1 cellular context compared by ENCODE assay signal in the genomic region with DNA sequence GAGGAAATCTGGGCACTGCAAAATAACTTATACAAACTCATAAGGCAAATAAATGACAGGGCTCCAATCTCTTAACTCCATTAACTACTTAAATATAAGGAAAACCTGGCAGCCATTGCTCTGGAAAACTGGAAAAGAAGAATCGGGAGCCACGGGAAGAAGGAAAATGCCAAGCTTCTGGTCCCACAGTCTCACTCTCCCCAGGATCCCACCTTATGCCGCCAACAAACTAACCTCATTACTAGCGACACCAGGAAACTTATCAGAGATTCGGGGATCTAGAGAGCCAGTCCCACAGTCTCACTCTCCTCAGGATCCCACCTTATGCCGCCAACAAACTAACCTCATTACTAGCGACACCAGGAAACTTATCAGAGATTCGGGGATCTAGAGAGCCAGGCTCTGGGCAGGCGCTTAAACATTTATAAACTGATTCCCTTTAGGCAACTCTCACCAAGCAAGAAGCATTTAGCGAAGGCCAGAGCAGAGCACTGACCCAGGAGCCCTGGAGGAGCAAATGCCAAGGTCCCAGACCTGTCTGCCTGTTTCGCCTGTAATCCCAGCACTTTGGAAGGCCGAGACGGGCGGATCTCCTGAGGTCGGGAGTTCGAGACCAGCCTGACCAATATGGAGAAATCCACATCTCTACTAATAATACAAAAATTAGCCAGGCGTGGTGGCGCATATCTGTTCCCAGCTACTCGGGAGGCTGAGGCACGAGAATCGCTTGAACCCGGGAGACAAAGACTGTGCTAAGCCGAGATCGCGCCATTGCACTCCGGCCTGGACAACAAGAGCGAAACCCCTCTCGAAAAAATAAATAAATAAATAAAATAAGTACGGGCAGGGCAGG.
A peak's percentile ranks its signal among the peaks of the same experiment; 100 is the strongest.
TF ChIP-seq lines count a peak whose summit lies in the region.

No MANE protein-coding gene starts in this region.

TF ChIP-seq in K562, 482 proteins besides CTCF, POLR2A, EP300 and RAD21 (continued from another document and continues in another):
- TF ChIP-seq, protein P1, sequence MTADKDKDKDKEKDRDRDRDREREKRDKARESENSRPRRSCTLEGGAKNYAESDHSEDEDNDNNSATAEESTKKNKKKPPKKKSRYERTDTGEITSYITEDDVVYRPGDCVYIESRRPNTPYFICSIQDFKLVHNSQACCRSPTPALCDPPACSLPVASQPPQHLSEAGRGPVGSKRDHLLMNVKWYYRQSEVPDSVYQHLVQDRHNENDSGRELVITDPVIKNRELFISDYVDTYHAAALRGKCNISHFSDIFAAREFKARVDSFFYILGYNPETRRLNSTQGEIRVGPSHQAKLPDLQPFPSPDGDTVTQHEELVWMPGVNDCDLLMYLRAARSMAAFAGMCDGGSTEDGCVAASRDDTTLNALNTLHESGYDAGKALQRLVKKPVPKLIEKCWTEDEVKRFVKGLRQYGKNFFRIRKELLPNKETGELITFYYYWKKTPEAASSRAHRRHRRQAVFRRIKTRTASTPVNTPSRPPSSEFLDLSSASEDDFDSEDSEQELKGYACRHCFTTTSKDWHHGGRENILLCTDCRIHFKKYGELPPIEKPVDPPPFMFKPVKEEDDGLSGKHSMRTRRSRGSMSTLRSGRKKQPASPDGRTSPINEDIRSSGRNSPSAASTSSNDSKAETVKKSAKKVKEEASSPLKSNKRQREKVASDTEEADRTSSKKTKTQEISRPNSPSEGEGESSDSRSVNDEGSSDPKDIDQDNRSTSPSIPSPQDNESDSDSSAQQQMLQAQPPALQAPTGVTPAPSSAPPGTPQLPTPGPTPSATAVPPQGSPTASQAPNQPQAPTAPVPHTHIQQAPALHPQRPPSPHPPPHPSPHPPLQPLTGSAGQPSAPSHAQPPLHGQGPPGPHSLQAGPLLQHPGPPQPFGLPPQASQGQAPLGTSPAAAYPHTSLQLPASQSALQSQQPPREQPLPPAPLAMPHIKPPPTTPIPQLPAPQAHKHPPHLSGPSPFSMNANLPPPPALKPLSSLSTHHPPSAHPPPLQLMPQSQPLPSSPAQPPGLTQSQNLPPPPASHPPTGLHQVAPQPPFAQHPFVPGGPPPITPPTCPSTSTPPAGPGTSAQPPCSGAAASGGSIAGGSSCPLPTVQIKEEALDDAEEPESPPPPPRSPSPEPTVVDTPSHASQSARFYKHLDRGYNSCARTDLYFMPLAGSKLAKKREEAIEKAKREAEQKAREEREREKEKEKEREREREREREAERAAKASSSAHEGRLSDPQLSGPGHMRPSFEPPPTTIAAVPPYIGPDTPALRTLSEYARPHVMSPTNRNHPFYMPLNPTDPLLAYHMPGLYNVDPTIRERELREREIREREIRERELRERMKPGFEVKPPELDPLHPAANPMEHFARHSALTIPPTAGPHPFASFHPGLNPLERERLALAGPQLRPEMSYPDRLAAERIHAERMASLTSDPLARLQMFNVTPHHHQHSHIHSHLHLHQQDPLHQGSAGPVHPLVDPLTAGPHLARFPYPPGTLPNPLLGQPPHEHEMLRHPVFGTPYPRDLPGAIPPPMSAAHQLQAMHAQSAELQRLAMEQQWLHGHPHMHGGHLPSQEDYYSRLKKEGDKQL (CRISPR knock-in tag; IDR thresholded peaks at IDR 0.05; ENCODE audit: borderline replicate concordance), result 0 out of 2 replicates have a peak, but pooled peaks have one; percentile 86
- TF ChIP-seq GTF2A2 (tag; IDR thresholded peaks at IDR 0.05) (no peak), TRIM28 (IDR thresholded peaks at IDR 0.05) (peak; percentile 69; the same call in 1 of the 2 replicates), RBM39 (optimal IDR thresholded peaks at IDR 0.05; ENCODE audit: low read depth, low read length) (no peak), HDAC2 (IDR thresholded peaks at IDR 0.05) (no peak), ZNF764 (CRISPR knock-in tag; IDR thresholded peaks at IDR 0.05; ENCODE audit: low read depth) (no peak), ZNF274 (IDR thresholded peaks at IDR 0.05; ENCODE audit: borderline replicate concordance, low read depth, low read length) (no peak), YY1 (IDR thresholded peaks at IDR 0.05; ENCODE audit: borderline replicate concordance in 1 of 3, control insufficient read depth in 1 of 3, extremely low read depth in 1 of 3, insufficient read depth in 3 of 3, insufficient read length in 1 of 3, insufficient replicate concordance in 2 of 3, low read depth in 1 of 3, low read length in 2 of 3) (peak in 1 of 3 experiments; percentile 14), HDAC3 (IDR thresholded peaks at IDR 0.05; ENCODE audit: borderline replicate concordance, partially characterized antibody) (no peak), SMARCA5 (IDR thresholded peaks at IDR 0.05) (no peak), TAF1 (IDR thresholded peaks at IDR 0.05; ENCODE audit: control insufficient read depth, extremely low read depth, insufficient read depth, low read length, severe bottlenecking) (peak; percentile 21), POLR2AphosphoS5 (IDR thresholded peaks at IDR 0.05; ENCODE audit: control insufficient read depth, insufficient read depth, low read depth, low read length) (peak; percentile 37; the same call in 1 of the 2 replicates), XRCC3 (IDR thresholded peaks at IDR 0.05) (peak; percentile 58; the same call in 1 of the 2 replicates), HMGN3 (IDR thresholded peaks at IDR 0.05; ENCODE audit: borderline replicate concordance, extremely low read depth, insufficient read length, low read depth, low read length) (no peak), ILK (tag; IDR thresholded peaks at IDR 0.05; ENCODE audit: borderline replicate concordance, low read depth) (no peak), SIN3A (IDR thresholded peaks at IDR 0.05; ENCODE audit: borderline replicate concordance in 2 of 2, control insufficient read depth in 1 of 2, low read depth in 2 of 2, low read length in 2 of 2) (peak in 1 of 2 experiments; percentile 31; a peak in 1 of 4 replicates), KDM4B (IDR thresholded peaks at IDR 0.05; ENCODE audit: borderline replicate concordance in 2 of 2, low read depth in 1 of 2) (no peak), TCF3 (CRISPR knock-in tag; IDR thresholded peaks at IDR 0.05) (no peak), MAFF (IDR thresholded peaks at IDR 0.05; ENCODE audit: low read length) (no peak), ZNF316 (IDR thresholded peaks at IDR 0.05) (no peak), SMARCA4 (IDR thresholded peaks at IDR 0.05) (no peak), KDM1A (IDR thresholded peaks at IDR 0.05) (peak in 1 of 2 experiments; percentile 32; a peak in 1 of 4 replicates)
- TF ChIP-seq, protein P2, sequence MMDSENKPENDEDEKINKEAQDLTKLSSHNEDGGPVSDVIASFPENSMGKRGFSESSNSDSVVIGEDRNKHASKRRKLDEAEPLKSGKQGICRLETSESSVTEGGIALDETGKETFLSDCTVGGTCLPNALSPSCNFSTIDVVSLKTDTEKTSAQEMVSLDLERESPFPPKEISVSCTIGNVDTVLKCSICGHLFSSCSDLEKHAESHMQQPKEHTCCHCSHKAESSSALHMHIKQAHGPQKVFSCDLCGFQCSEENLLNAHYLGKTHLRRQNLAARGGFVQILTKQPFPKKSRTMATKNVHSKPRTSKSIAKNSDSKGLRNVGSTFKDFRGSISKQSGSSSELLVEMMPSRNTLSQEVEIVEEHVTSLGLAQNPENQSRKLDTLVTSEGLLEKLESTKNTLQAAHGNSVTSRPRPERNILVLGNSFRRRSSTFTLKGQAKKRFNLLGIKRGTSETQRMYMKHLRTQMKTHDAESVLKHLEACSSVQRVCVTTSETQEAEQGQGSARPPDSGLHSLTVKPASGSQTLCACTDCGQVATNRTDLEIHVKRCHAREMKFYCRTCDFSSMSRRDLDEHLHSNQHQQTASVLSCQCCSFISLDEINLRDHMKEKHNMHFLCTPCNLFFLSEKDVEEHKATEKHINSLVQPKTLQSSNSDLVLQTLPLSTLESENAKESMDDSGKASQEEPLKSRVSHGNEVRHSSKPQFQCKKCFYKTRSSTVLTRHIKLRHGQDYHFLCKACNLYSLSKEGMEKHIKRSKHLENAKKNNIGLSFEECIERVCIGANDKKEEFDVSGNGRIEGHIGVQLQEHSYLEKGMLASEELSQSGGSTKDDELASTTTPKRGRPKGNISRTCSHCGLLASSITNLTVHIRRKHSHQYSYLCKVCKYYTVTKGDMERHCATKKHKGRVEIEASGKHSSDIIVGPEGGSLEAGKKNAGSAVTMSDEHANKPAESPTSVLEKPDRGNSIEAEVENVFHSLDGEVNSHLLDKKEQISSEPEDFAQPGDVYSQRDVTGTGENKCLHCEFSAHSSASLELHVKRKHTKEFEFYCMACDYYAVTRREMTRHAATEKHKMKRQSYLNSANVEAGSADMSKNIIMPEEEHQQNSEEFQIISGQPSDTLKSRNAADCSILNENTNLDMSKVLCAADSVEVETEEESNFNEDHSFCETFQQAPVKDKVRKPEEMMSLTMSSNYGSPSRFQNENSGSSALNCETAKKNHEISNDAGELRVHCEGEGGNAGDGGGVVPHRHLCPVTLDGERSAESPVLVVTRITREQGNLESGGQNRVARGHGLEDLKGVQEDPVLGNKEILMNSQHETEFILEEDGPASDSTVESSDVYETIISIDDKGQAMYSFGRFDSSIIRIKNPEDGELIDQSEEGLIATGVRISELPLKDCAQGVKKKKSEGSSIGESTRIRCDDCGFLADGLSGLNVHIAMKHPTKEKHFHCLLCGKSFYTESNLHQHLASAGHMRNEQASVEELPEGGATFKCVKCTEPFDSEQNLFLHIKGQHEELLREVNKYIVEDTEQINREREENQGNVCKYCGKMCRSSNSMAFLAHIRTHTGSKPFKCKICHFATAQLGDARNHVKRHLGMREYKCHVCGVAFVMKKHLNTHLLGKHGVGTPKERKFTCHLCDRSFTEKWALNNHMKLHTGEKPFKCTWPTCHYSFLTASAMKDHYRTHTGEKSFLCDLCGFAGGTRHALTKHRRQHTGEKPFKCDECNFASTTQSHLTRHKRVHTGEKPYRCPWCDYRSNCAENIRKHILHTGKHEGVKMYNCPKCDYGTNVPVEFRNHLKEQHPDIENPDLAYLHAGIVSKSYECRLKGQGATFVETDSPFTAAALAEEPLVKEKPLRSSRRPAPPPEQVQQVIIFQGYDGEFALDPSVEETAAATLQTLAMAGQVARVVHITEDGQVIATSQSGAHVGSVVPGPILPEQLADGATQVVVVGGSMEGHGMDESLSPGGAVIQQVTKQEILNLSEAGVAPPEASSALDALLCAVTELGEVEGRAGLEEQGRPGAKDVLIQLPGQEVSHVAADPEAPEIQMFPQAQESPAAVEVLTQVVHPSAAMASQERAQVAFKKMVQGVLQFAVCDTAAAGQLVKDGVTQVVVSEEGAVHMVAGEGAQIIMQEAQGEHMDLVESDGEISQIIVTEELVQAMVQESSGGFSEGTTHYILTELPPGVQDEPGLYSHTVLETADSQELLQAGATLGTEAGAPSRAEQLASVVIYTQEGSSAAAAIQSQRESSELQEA (IDR thresholded peaks at IDR 0.05; ENCODE audit: low read depth), result 0 out of 2 replicates have a peak, but pooled peaks have one; percentile 13
- TF ChIP-seq, protein P3, sequence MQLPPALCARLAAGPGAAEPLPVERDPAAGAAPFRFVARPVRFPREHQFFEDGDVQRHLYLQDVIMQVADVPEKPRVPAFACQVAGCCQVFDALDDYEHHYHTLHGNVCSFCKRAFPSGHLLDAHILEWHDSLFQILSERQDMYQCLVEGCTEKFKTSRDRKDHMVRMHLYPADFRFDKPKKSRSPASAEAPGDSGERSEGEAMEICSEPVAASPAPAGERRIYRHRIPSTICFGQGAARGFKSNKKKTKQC (CRISPR knock-in tag; IDR thresholded peaks at IDR 0.05), result peak; percentile 38
- TF ChIP-seq, protein P4, sequence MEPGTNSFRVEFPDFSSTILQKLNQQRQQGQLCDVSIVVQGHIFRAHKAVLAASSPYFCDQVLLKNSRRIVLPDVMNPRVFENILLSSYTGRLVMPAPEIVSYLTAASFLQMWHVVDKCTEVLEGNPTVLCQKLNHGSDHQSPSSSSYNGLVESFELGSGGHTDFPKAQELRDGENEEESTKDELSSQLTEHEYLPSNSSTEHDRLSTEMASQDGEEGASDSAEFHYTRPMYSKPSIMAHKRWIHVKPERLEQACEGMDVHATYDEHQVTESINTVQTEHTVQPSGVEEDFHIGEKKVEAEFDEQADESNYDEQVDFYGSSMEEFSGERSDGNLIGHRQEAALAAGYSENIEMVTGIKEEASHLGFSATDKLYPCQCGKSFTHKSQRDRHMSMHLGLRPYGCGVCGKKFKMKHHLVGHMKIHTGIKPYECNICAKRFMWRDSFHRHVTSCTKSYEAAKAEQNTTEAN (CRISPR knock-in tag; IDR thresholded peaks at IDR 0.05), result 0 out of 2 replicates have a peak, but pooled peaks have one; percentile 12
- TF ChIP-seq, protein P5, sequence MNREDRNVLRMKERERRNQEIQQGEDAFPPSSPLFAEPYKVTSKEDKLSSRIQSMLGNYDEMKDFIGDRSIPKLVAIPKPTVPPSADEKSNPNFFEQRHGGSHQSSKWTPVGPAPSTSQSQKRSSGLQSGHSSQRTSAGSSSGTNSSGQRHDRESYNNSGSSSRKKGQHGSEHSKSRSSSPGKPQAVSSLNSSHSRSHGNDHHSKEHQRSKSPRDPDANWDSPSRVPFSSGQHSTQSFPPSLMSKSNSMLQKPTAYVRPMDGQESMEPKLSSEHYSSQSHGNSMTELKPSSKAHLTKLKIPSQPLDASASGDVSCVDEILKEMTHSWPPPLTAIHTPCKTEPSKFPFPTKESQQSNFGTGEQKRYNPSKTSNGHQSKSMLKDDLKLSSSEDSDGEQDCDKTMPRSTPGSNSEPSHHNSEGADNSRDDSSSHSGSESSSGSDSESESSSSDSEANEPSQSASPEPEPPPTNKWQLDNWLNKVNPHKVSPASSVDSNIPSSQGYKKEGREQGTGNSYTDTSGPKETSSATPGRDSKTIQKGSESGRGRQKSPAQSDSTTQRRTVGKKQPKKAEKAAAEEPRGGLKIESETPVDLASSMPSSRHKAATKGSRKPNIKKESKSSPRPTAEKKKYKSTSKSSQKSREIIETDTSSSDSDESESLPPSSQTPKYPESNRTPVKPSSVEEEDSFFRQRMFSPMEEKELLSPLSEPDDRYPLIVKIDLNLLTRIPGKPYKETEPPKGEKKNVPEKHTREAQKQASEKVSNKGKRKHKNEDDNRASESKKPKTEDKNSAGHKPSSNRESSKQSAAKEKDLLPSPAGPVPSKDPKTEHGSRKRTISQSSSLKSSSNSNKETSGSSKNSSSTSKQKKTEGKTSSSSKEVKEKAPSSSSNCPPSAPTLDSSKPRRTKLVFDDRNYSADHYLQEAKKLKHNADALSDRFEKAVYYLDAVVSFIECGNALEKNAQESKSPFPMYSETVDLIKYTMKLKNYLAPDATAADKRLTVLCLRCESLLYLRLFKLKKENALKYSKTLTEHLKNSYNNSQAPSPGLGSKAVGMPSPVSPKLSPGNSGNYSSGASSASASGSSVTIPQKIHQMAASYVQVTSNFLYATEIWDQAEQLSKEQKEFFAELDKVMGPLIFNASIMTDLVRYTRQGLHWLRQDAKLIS (CRISPR knock-in tag; IDR thresholded peaks at IDR 0.05), result peak; percentile 22; the same call in 1 of the 2 replicates
- TF ChIP-seq, protein P6, sequence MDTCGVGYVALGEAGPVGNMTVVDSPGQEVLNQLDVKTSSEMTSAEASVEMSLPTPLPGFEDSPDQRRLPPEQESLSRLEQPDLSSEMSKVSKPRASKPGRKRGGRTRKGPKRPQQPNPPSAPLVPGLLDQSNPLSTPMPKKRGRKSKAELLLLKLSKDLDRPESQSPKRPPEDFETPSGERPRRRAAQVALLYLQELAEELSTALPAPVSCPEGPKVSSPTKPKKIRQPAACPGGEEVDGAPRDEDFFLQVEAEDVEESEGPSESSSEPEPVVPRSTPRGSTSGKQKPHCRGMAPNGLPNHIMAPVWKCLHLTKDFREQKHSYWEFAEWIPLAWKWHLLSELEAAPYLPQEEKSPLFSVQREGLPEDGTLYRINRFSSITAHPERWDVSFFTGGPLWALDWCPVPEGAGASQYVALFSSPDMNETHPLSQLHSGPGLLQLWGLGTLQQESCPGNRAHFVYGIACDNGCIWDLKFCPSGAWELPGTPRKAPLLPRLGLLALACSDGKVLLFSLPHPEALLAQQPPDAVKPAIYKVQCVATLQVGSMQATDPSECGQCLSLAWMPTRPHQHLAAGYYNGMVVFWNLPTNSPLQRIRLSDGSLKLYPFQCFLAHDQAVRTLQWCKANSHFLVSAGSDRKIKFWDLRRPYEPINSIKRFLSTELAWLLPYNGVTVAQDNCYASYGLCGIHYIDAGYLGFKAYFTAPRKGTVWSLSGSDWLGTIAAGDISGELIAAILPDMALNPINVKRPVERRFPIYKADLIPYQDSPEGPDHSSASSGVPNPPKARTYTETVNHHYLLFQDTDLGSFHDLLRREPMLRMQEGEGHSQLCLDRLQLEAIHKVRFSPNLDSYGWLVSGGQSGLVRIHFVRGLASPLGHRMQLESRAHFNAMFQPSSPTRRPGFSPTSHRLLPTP (IDR thresholded peaks at IDR 0.05; ENCODE audit: borderline replicate concordance, extremely low read depth, insufficient read length), result peak; percentile 58
